Comparison of ENCODE assay signal across 8 cellular contexts in the genomic region with DNA sequence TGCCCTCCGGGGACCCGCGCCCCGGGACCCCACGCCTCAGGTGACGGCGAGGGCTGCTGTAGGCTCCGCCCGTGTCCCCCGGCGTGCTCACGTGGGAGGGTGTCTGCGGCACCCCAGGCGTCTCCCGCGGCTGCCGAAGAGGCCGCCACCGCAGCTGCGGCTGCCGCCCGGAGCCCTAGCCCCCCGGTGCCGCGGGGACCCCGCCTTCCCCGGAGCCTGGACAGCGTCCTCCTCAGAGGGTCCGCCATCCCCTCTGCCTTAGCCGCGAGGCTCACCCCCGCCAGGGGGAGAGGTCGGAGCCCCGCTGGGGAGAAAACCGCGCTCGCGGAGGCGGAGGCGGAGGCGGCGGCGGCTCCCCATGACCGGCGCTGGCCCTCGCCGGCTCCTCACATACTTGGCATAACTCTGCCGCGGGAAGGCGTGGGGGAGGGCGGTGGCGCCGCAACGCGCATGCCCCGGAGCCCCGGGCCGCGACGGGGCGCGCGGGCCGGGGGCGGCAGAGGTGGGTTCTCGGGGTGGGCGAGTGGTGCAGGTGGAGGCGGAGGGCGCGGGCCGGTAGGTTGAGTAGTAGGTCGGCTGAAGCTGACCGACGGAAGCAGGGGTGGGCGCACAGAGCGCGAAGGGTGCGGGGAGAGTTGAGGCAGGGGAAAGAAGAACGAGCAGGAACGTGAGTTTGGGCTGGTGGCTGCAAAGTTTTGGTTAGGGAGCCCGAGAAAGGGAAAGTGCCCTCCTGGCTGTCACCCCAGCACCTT. TPM values are rescaled to one million over a fixed set of nuclear protein-coding genes. Genes with fewer than 3 reads are reported as not detected.
DNase-seq lines count a peak whose midpoint lies in the region; ATAC-seq lines count a peak whose summit lies in the region.

No MANE protein-coding gene starts in this region.

- peak overlapping the region; percentile 95 for H3K56ac ChIP-seq in mesendoderm (ENCODE audit: low read length)

- H3K4me3 ChIP-seq in mesendoderm (ENCODE audit: low read length), result peak overlapping the region; percentile 60

- H3K4ac ChIP-seq in mesendoderm (ENCODE audit: low read depth, low read length), result peak overlapping the region; percentile 98

- peak overlapping the region; percentile 67 for H3K4me2 ChIP-seq in mesendoderm (ENCODE audit: low read length)

- H3K79me2 ChIP-seq in mesendoderm (ENCODE audit: control insufficient read depth, insufficient read depth, low read length), result peaks cover 13% of the 10 kb centered on the region

- H3K4me1 ChIP-seq in mesendoderm (ENCODE audit: control insufficient read depth, low read depth, low read length), result no peaks in the 10 kb centered on the region

- WGBS in mesendoderm (ENCODE audit: extremely low coverage, insufficient coverage, low lambda C conversion rate), result no CpG with 5 or more reads among the region's 81 CpGs

- H3K27ac ChIP-seq in mesendoderm (ENCODE audit: low read depth, low read length), result peak overlapping the region; percentile 100

- peak overlapping the region; percentile 97 for H3K18ac ChIP-seq in mesendoderm (ENCODE audit: low read length)

- H3K9me3 Mint-ChIP-seq in effector memory CD8-positive, alpha-beta T cell, result no peaks in the 10 kb centered on the region

- H2AK5ac ChIP-seq in mesendoderm (ENCODE audit: low read length), result no peak overlapping the region

- ATAC-seq in GM18508 (IDR thresholded peaks at IDR 0.05; ENCODE audit: insufficient read depth, unreplicated experiment) (peak; percentile 37), HG02759 (IDR thresholded peaks at IDR 0.05; ENCODE audit: unreplicated experiment) (peak; percentile 57)
- peak; percentile 74 for ATAC-seq in effector memory CD8-positive, alpha-beta T cell (replicated peaks)

- peak overlapping the region; percentile 59 for H3K23ac ChIP-seq in mesendoderm (ENCODE audit: low read length)

- peak overlapping the region; percentile 93 for H2BK120ac ChIP-seq in mesendoderm (ENCODE audit: low read depth, low read length)

- H2BK15ac ChIP-seq in mesendoderm (replicated peaks; ENCODE audit: low read depth), result no peak overlapping the region

- H3K36me3 ChIP-seq in mesendoderm (ENCODE audit: control insufficient read depth, insufficient read depth, low read length), result no peaks in the 10 kb centered on the region

- DNase-seq in NCI-H2171 (lab: John Stamatoyannopoulos, UW), result peak; percentile 3
- peak; percentile 31 to 49 for DNase-seq in activated CD8-positive, alpha-beta memory T cell treated with anti-CD3 and anti-CD28 coated beads for 1 hour (ENCODE audit: extremely low read depth in 1 of 2, low read depth in 1 of 2)
- DNase-seq in effector memory CD8-positive, alpha-beta T cell, result peak; percentile 60 to 70 (median 63)
- DNase-seq in mesendoderm, result peak; percentile 93
- DNase-seq in stimulated activated CD8-positive, alpha-beta memory T cell treated with anti-CD3 and anti-CD28 coated beads, Interleukin-15, amount 100 ng/mL, for 24 hours (ENCODE audit: low read depth), result peak; percentile 31
- DNase-seq in DMS114 treated with DMSO at 0.1 percent for 48 hours (lab: John Stamatoyannopoulos, UW; ENCODE audit: unreplicated experiment), result no peak

- peaks cover 13 to 15% of the 10 kb centered on the region in 2 donors for H3K27me3 Mint-ChIP-seq in effector memory CD8-positive, alpha-beta T cell

- H4K5ac ChIP-seq in mesendoderm (ENCODE audit: low read length), result no peak overlapping the region

- H3K4me1 Mint-ChIP-seq in effector memory CD8-positive, alpha-beta T cell (ENCODE audit: low read depth in 2 of 2), result peaks cover 8 to 20% of the 10 kb centered on the region in 2 donors

- H3K27ac Mint-ChIP-seq in effector memory CD8-positive, alpha-beta T cell, result peak overlapping the region; percentile 94

- peak overlapping the region; percentile 94 to 96 for H3K4me3 Mint-ChIP-seq in effector memory CD8-positive, alpha-beta T cell

- peaks cover 1% of the 10 kb centered on the region for H3K79me1 ChIP-seq in mesendoderm (ENCODE audit: low read length)

- no peaks in the 10 kb centered on the region for H3K27me3 ChIP-seq in mesendoderm (ENCODE audit: insufficient read depth, low read length, poor library complexity)

- H3K9ac ChIP-seq in mesendoderm (ENCODE audit: low read length), result peak overlapping the region; percentile 81

- peaks cover 7% of the 10 kb centered on the region for H3K36me3 Mint-ChIP-seq in effector memory CD8-positive, alpha-beta T cell (ENCODE audit: insufficient read depth)

- peak overlapping the region; percentile 82 for H2BK5ac ChIP-seq in mesendoderm (ENCODE audit: low read length)

- peak overlapping the region; percentile 28 for H4K8ac ChIP-seq in mesendoderm (ENCODE audit: low read depth, low read length)

RNA-seq across cellular contexts. Expression of gene SYDE2, which starts 0.7 kb away (rescaled TPM):
- polyA plus RNA-seq in mesendoderm (2013, experiment 1 of 2), result 6.1 TPM
- polyA plus RNA-seq in mesendoderm (2013, experiment 2 of 2), result 6.5 TPM

RNA-seq across cellular contexts. Expression of gene C1orf52, which starts 57.9 kb away (rescaled TPM):
- polyA plus RNA-seq in mesendoderm (2013, experiment 1 of 2), result 41.1 TPM
- polyA plus RNA-seq in mesendoderm (2013, experiment 2 of 2), result 40.5 TPM
